In the genomic region with DNA sequence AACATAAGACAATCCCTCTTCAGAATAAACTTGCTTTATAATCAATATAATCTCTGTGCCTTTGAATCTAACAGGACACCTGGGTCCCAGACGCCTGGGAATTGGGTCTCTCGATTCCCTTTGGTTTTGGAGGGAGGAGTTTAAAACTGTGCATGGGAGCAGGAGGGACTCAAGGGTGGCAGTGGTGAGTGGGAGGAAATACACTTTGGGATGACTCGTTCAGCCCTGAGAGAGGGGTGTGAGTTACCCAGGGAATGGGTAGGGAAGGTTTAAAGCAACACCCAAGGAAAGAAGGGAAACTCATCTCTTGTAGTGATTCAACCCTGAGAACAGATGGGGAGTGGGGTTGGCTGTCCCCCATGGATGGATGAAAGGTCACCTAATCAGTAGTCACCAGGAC, we compare ENCODE assay signal across 11 cellular contexts. TPM values are rescaled to one million over a fixed set of nuclear protein-coding genes. Genes with fewer than 3 reads are reported as not detected.
DNase-seq lines count a peak whose midpoint lies in the region; ATAC-seq, FAIRE-seq and TF ChIP-seq lines count a peak whose summit lies in the region.
"Had no signal": no experiment of that assay in that cellular context is flagged by ENCODE, and none has a peak within 500 bp of the region (broad histone marks: within the 10 kb centered on the region; RNA-seq: fewer than 3 reads in every experiment).

No MANE protein-coding gene starts in this region.

- ATAC-seq in CD4-positive, CD25-positive, alpha-beta regulatory T cell (ENCODE audit: low read depth in 2 of 2): no peak

- no peak for TF ChIP-seq CTCF in mesothelial cell of epicardium (IDR thresholded peaks at IDR 0.05; ENCODE audit: unreplicated experiment)

- peaks cover 36% of the 10 kb centered on the region for H3K4me1 ChIP-seq in CD4-positive, CD25-positive, alpha-beta regulatory T cell (ENCODE audit: control insufficient read depth, insufficient read depth, low read length, poor library complexity, severe bottlenecking)

- H3K27me3 ChIP-seq in CD4-positive, CD25-positive, alpha-beta regulatory T cell (ENCODE audit: control insufficient read depth, insufficient read depth, low read length): no peaks in the 10 kb centered on the region
- H3K27me3 ChIP-seq: adrenal gland had no signal

- H3K36me3 Mint-ChIP-seq in CD4-positive, CD25-positive, alpha-beta regulatory T cell: peaks cover 11% of the 10 kb centered on the region
- H3K36me3 Mint-ChIP-seq in activated CD4-positive, alpha-beta memory T cell treated with anti-CD3 and anti-CD28 coated beads, Interleukin-2, amount 10 ng/mL, durations not matched to agents 7 days and 5 days (ENCODE audit: low read depth): peaks cover 18% of the 10 kb centered on the region
- no peaks in the 10 kb centered on the region for H3K36me3 Mint-ChIP-seq in mesothelial cell of epicardium

- H3K4me1 Mint-ChIP-seq in CD4-positive, CD25-positive, alpha-beta regulatory T cell: peaks cover 11 to 71% (median 40%) of the 10 kb centered on the region in 4 donors
- H3K4me1 Mint-ChIP-seq in activated CD4-positive, alpha-beta memory T cell treated with anti-CD3 and anti-CD28 coated beads, Interleukin-2, amount 10 ng/mL, durations not matched to agents 7 days and 5 days: peaks cover 63% of the 10 kb centered on the region
- peaks cover 24% of the 10 kb centered on the region for H3K4me1 Mint-ChIP-seq in mesothelial cell of epicardium

- no peaks in the 10 kb centered on the region for H3K9me3 ChIP-seq in CD4-positive, CD25-positive, alpha-beta regulatory T cell (ENCODE audit: control insufficient read depth in 2 of 2, low read length in 2 of 2)
- H3K9me3 ChIP-seq: adrenal gland had no signal

- no peak for FAIRE-seq in H54 (lab: Jason Lieb, UNC)
- FAIRE-seq: RCC 7860 had no signal

- CTCF ChIA-PET in activated CD4-positive, alpha-beta memory T cell treated with anti-CD3 and anti-CD28 coated beads, Interleukin-2, amount 10 ng/mL, durations not matched to agents 7 days and 5 days (lab: Charles Lee): no interaction called here

- POLR2A ChIA-PET in activated CD4-positive, alpha-beta memory T cell treated with anti-CD3 and anti-CD28 coated beads, Interleukin-2, amount 10 ng/mL, durations not matched to agents 7 days and 5 days (lab: Charles Lee): interaction anchor here (5.1 kb wide), 1 partner anchor 42 kb away, joined by 64 read pairs; a partner anchor contains a TSS

- no peaks in the 10 kb centered on the region for H3K9me3 Mint-ChIP-seq in CD4-positive, CD25-positive, alpha-beta regulatory T cell
- no peaks in the 10 kb centered on the region for H3K9me3 Mint-ChIP-seq in activated CD4-positive, alpha-beta memory T cell treated with anti-CD3 and anti-CD28 coated beads, Interleukin-2, amount 10 ng/mL, durations not matched to agents 7 days and 5 days
- no peaks in the 10 kb centered on the region for H3K9me3 Mint-ChIP-seq in mesothelial cell of epicardium

- H3K27me3 Mint-ChIP-seq in CD4-positive, CD25-positive, alpha-beta regulatory T cell: no peaks in the 10 kb centered on the region
- no peaks in the 10 kb centered on the region for H3K27me3 Mint-ChIP-seq in activated CD4-positive, alpha-beta memory T cell treated with anti-CD3 and anti-CD28 coated beads, Interleukin-2, amount 10 ng/mL, durations not matched to agents 7 days and 5 days
- no peaks in the 10 kb centered on the region for H3K27me3 Mint-ChIP-seq in mesothelial cell of epicardium (ENCODE audit: low read depth)

- TF ChIP-seq POLR2A in H54 (IDR thresholded peaks at IDR 0.05; ENCODE audit: low read depth, low read length): no peak

- peak overlapping the region in 2 of 3 donors; percentile 68 to 95 for H3K27ac Mint-ChIP-seq in CD4-positive, CD25-positive, alpha-beta regulatory T cell
- no peak overlapping the region for H3K27ac Mint-ChIP-seq in activated CD4-positive, alpha-beta memory T cell treated with anti-CD3 and anti-CD28 coated beads, Interleukin-2, amount 10 ng/mL, durations not matched to agents 7 days and 5 days
- H3K27ac Mint-ChIP-seq in mesothelial cell of epicardium: no peak overlapping the region

- H3K36me3 ChIP-seq in CD4-positive, CD25-positive, alpha-beta regulatory T cell (ENCODE audit: control insufficient read depth, insufficient read depth, low read length): no peaks in the 10 kb centered on the region
- H3K36me3 ChIP-seq: adrenal gland had no signal

- H3K4me3 Mint-ChIP-seq in CD4-positive, CD25-positive, alpha-beta regulatory T cell: peak overlapping the region; percentile 73 to 98 (median 96)
- H3K4me3 Mint-ChIP-seq in activated CD4-positive, alpha-beta memory T cell treated with anti-CD3 and anti-CD28 coated beads, Interleukin-2, amount 10 ng/mL, durations not matched to agents 7 days and 5 days: peak overlapping the region; percentile 94
- H3K4me3 Mint-ChIP-seq in mesothelial cell of epicardium: peak overlapping the region; percentile 93

- H3K4me3 ChIP-seq in CD4-positive, CD25-positive, alpha-beta regulatory T cell (ENCODE audit: low read depth, low read length): peak overlapping the region; percentile 76

- no peak overlapping the region for H3K27ac ChIP-seq in CD4-positive, CD25-positive, alpha-beta regulatory T cell (ENCODE audit: insufficient read depth, low read length, poor library complexity, severe bottlenecking)

- DNase-seq in CD4-positive, CD25-positive, alpha-beta regulatory T cell: no peak
- DNase-seq in H54 (ENCODE audit: insufficient read length, low spot score) (peak; percentile 50), mesothelial cell of epicardium (ENCODE audit: low spot score in 2 of 2, unreplicated experiment in 2 of 2) (no peak), T1000 (lab: John Stamatoyannopoulos, UW) (no peak), NCI-H2196 (lab: John Stamatoyannopoulos, UW; ENCODE audit: unreplicated experiment) (no peak), SIG-M5 (lab: John Stamatoyannopoulos, UW) (no peak)
- no peak for DNase-seq in activated CD4-positive, alpha-beta memory T cell treated with anti-CD3 and anti-CD28 coated beads, Interleukin-2, amount 10 ng/mL, durations not matched to agents 7 days and 5 days
- DNase-seq in stimulated activated CD4-positive, alpha-beta T cell treated with anti-CD3 and anti-CD28 coated beads, Interleukin-12 subunit alpha, Interleukin-12 subunit beta, amount 100 ng/mL, for 4 hours: no peak
- DNase-seq: adrenal gland; effector CD8-positive, alpha-beta T cell had no signal

RNA-seq across cellular contexts. Expression of a gene that starts 1.6 kb away (rescaled TPM):
- 40.0 TPM for total RNA-seq in CD4-positive, CD25-positive, alpha-beta regulatory T cell
- 100 to 1,000 TPM in 2 of 4 donors, 10 to 100 TPM in 2; 87.6 to 131 (median 99.0) TPM for polyA plus RNA-seq in CD4-positive, CD25-positive, alpha-beta regulatory T cell
- 10 to 100 TPM; 45.4 to 49.4 TPM for total RNA-seq in activated CD4-positive, alpha-beta memory T cell treated with anti-CD3 and anti-CD28 coated beads, Interleukin-2, amount 10 ng/mL, durations not matched to agents 7 days and 5 days
- total RNA-seq in mesothelial cell of epicardium: 25.1 to 26.4 TPM (median 25.7 TPM) in 3 replicates

RNA-seq across cellular contexts. Expression of a gene that starts 5.2 kb away (rescaled TPM):
- total RNA-seq in CD4-positive, CD25-positive, alpha-beta regulatory T cell: 13.7 TPM
- polyA plus RNA-seq in CD4-positive, CD25-positive, alpha-beta regulatory T cell: 1 to 10 TPM in 3 of 4 donors, under 1 TPM in 1; 0.64 to 2.7 (median 1.7) TPM
- 10 to 100 TPM; 11.8 to 12.0 TPM for total RNA-seq in activated CD4-positive, alpha-beta memory T cell treated with anti-CD3 and anti-CD28 coated beads, Interleukin-2, amount 10 ng/mL, durations not matched to agents 7 days and 5 days
- total RNA-seq in mesothelial cell of epicardium: 8.8 to 9.2 TPM (median 9.1 TPM) in 3 replicates

RNA-seq across cellular contexts. Expression of a gene that starts 20.0 kb away (rescaled TPM):
- not detected for total RNA-seq in CD4-positive, CD25-positive, alpha-beta regulatory T cell
- polyA plus RNA-seq in CD4-positive, CD25-positive, alpha-beta regulatory T cell: not detected
- not detected for total RNA-seq in activated CD4-positive, alpha-beta memory T cell treated with anti-CD3 and anti-CD28 coated beads, Interleukin-2, amount 10 ng/mL, durations not matched to agents 7 days and 5 days
- 0.20 TPM in 1 of 3 replicates, not detected in the others for total RNA-seq in mesothelial cell of epicardium

RNA-seq across cellular contexts. Expression of a gene that starts 41.0 kb away (rescaled TPM):
- 13.9 TPM for total RNA-seq in CD4-positive, CD25-positive, alpha-beta regulatory T cell
- 10 to 100 TPM in 3 of 4 donors, 1 to 10 TPM in 1; 7.4 to 12.7 (median 11.2) TPM for polyA plus RNA-seq in CD4-positive, CD25-positive, alpha-beta regulatory T cell
- 10 to 100 TPM; 43.6 to 45.9 TPM for total RNA-seq in activated CD4-positive, alpha-beta memory T cell treated with anti-CD3 and anti-CD28 coated beads, Interleukin-2, amount 10 ng/mL, durations not matched to agents 7 days and 5 days
- 104 to 111 TPM (median 105 TPM) in 3 replicates for total RNA-seq in mesothelial cell of epicardium

RNA-seq across cellular contexts. Expression of a gene that starts 42.2 kb away (rescaled TPM):
- total RNA-seq in CD4-positive, CD25-positive, alpha-beta regulatory T cell: 265 TPM
- 10 to 100 TPM; 20.2 to 32.4 (median 24.1) TPM for polyA plus RNA-seq in CD4-positive, CD25-positive, alpha-beta regulatory T cell
- 100 to 1,000 TPM; 116 to 120 TPM for total RNA-seq in activated CD4-positive, alpha-beta memory T cell treated with anti-CD3 and anti-CD28 coated beads, Interleukin-2, amount 10 ng/mL, durations not matched to agents 7 days and 5 days
- total RNA-seq in mesothelial cell of epicardium: 45.1 to 52.9 TPM (median 50.6 TPM) in 3 replicates

Comparison
In these comparisons a context has a peak if more than half of its experiments do, and no peak if none do; other contexts are left out.
1. H3K27ac Mint-ChIP-seq: peak in CD4-positive, CD25-positive, alpha-beta regulatory T cell (2 of 3); none in activated CD4-positive, alpha-beta memory T cell treated with anti-CD3 and anti-CD28 coated beads, Interleukin-2, amount 10 ng/mL, durations not matched to agents 7 days and 5 days (single experiment) and mesothelial cell of epicardium (single experiment).
2. Peak in every context shown above with its lines, with median percentiles within 50 percentile points of each other: H3K4me3 Mint-ChIP-seq.